2 cellular contexts compared by ENCODE assay signal in the genomic region with DNA sequence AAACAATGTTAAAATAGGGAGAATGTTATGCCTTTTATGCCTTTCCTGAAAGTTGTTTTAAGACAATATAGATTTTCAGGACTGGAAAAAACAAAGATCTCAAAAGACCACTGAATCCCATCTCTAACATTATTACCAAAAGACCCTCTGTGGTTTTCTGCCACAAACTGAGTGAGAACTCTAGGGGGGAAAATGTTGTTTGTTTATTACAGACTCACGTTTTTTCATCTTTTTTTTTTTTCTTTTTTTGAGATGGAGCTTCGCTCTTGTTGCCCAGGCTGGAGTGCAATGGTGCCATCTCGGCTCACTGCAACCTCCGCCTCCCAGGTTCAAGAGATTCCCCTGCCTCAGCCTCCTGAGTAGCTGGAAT.
TF ChIP-seq lines count a peak whose summit lies in the region.

No MANE protein-coding gene starts in this region.

TF ChIP-seq in HEK293, 187 proteins besides CTCF, POLR2A, EP300 and RAD21:
- peak; percentile 96 for TF ChIP-seq ZNF701 (tag by site-specific recombination; IDR thresholded peaks at IDR 0.05)

TF ChIP-seq in HepG2, 621 proteins besides CTCF, POLR2A, EP300 and RAD21:
- TF ChIP-seq FOXA3 (CRISPR knock-in tag; IDR thresholded peaks at IDR 0.05), result 0 out of 2 replicates have a peak, but pooled peaks have one; percentile 2
TF ChIP-seq in HepG2: peak in this region for 1; not testable (repeated sequence) for 620.
